Comparison of ENCODE assay signal across 26 cellular contexts in the genomic region with DNA sequence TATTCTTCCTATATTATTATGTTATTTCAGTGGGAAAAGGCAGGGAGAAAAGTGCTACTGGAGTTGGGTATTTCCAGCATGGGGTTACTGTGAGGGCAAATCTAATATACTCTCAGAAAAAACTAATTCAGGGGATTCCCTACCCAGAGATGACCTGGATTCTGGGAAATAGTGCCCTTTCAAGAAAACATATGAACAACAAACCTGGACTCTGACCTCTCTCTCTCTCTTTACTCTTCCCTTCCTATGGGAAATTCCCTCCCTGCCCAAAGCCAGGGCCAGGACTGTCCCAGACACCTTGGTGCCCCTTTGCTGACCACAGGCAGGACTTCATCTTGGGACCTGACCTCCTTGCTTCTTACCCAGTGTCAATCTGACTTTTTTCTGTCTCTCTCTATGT. TPM values are rescaled to one million over a fixed set of nuclear protein-coding genes. Genes with fewer than 3 reads are reported as not detected.
DNase-seq lines count a peak whose midpoint lies in the region; ATAC-seq, FAIRE-seq and TF ChIP-seq lines count a peak whose summit lies in the region.
"Had no signal": no experiment of that assay in that cellular context is flagged by ENCODE, and none has a peak within 500 bp of the region (broad histone marks: within the 10 kb centered on the region; RNA-seq: fewer than 3 reads in every experiment).

No MANE protein-coding gene starts in this region.

- H3K27me3 Mint-ChIP-seq in activated naive CD4-positive, alpha-beta T cell treated with anti-CD3 and anti-CD28 coated beads for 36 hours (ENCODE audit: low read depth) = peaks cover 36% of the 10 kb centered on the region

- H3K36me3 ChIP-seq in mucosa of descending colon (ENCODE audit: low read depth) (no peaks in the 10 kb centered on the region), stomach (no peaks in the 10 kb centered on the region)
- H3K36me3 ChIP-seq: HAP-1, SJCRH30 had no signal

- H3K9me3 ChIP-seq in mucosa of descending colon (no peaks in the 10 kb centered on the region), stomach (no peaks in the 10 kb centered on the region)
- H3K9me3 ChIP-seq: HAP-1, SJCRH30 had no signal

- CTCF ChIA-PET in activated naive CD4-positive, alpha-beta T cell treated with anti-CD3 and anti-CD28 coated beads for 36 hours (lab: Charles Lee) = no interaction called here

- H3K27ac ChIP-seq in stomach = no peak overlapping the region
- H3K27ac ChIP-seq: HL-60, SJCRH30 had no signal

- no peak overlapping the region for H3K4me3 Mint-ChIP-seq in activated naive CD4-positive, alpha-beta T cell treated with anti-CD3 and anti-CD28 coated beads for 36 hours
- H3K4me3 Mint-ChIP-seq: CD8-positive, alpha-beta T cell had no signal

- no peak overlapping the region for H3K4me3 ChIP-seq in mucosa of descending colon
- no peak overlapping the region for H3K4me3 ChIP-seq in stomach
- H3K4me3 ChIP-seq: HAP-1, SJCRH30 had no signal

- peaks cover 0 to 51% (median under 1%) of the 10 kb centered on the region in 3 donors for H3K27me3 ChIP-seq in stomach
- H3K27me3 ChIP-seq: SJCRH30 had no signal

- intact Hi-C loops in activated naive CD4-positive, alpha-beta T cell treated with anti-CD3 and anti-CD28 coated beads for 36 hours (cut with micrococcal nuclease) = no loop called here
- intact Hi-C loops in mucosa of descending colon (cut with DNase I, micrococcal nuclease) = no loop called here
- intact Hi-C loops in stomach (cut with DNase I; ENCODE audit: low total_unique reads) = no loop called here

- no peak for DNase-seq in activated naive CD4-positive, alpha-beta T cell treated with anti-CD3 and anti-CD28 coated beads for 36 hours
- no peak for DNase-seq in activated naive CD4-positive, alpha-beta T cell treated with Interleukin-2 at 50 U/mL for 16 hours
- peak; percentile 11 for DNase-seq in RCC 7860 (ENCODE audit: low spot score)
- DNase-seq in glomerular visceral epithelial cell (ENCODE audit: extremely low spot score) = peak; percentile 45
- DNase-seq in mucosa of descending colon = no peak
- DNase-seq in stomach = no peak
- no peak for DNase-seq in activated CD4-positive, alpha-beta T cell treated with anti-CD3 and anti-CD28 coated beads, Interleukin-2, amount 50 U/mL, for 1 hour
- DNase-seq: AML-193; C1 segment of cervical spinal cord; CD8-positive, alpha-beta T cell; DMS79 treated with DMSO at 0.1 percent for 48 hours; KG1; NCI-H1092 treated with DMSO at 0.1 percent for 48 hours; NCI-H146; NCI-H2029; NCI-H2227 treated with DMSO at 0.1 percent for 48 hours; NCI-H510A had no signal

- TF ChIP-seq POLR2A in stomach (IDR thresholded peaks at IDR 0.05) = no peak

- peaks cover 11% of the 10 kb centered on the region for H3K4me1 Mint-ChIP-seq in activated naive CD4-positive, alpha-beta T cell treated with anti-CD3 and anti-CD28 coated beads for 36 hours (ENCODE audit: low read depth)

- no peaks in the 10 kb centered on the region for H3K36me3 Mint-ChIP-seq in activated naive CD4-positive, alpha-beta T cell treated with anti-CD3 and anti-CD28 coated beads for 36 hours (ENCODE audit: low read depth)
- H3K36me3 Mint-ChIP-seq: CD8-positive, alpha-beta T cell had no signal

- peak overlapping the region; percentile 53 for H3K27ac Mint-ChIP-seq in activated naive CD4-positive, alpha-beta T cell treated with anti-CD3 and anti-CD28 coated beads for 36 hours
- H3K27ac Mint-ChIP-seq: CD8-positive, alpha-beta T cell had no signal

- no peak for FAIRE-seq in RCC 7860 (lab: Jason Lieb, UNC)
- FAIRE-seq: D721Med, GM12891 had no signal

- TF ChIP-seq EP300 in stomach (IDR thresholded peaks at IDR 0.05) = no peak

- ATAC-seq in mucosa of descending colon = peak; percentile 12
- no peak for ATAC-seq in GM19397 (IDR thresholded peaks at IDR 0.05; ENCODE audit: unreplicated experiment)
- ATAC-seq: CD8-positive, alpha-beta T cell had no signal

- no peaks in the 10 kb centered on the region for H3K4me1 ChIP-seq in mucosa of descending colon (ENCODE audit: low read depth)
- no peaks in the 10 kb centered on the region for H3K4me1 ChIP-seq in stomach
- H3K4me1 ChIP-seq: HAP-1, SJCRH30 had no signal

- TF ChIP-seq CTCF in mucosa of descending colon (IDR thresholded peaks at IDR 0.05) (no peak), stomach (IDR thresholded peaks at IDR 0.05) (no peak)

- no peaks in the 10 kb centered on the region for H3K9me3 Mint-ChIP-seq in activated naive CD4-positive, alpha-beta T cell treated with anti-CD3 and anti-CD28 coated beads for 36 hours
- H3K9me3 Mint-ChIP-seq: CD8-positive, alpha-beta T cell had no signal

RNA-seq across cellular contexts. Expression of a gene that starts 1.6 kb away (rescaled TPM):
- under 1 TPM in 1 of 2 experiments, not detected in 1; 0.31 TPM for total RNA-seq in activated naive CD4-positive, alpha-beta T cell treated with anti-CD3 and anti-CD28 coated beads for 36 hours
- 10 to 100 TPM in 1 of 3 donors, 1 to 10 TPM in 1, not detected in 1; 4.2 to 11.7 TPM for total RNA-seq in mucosa of descending colon
- 10 to 100 TPM in 1 of 5 donors, 1 to 10 TPM in 1, not detected in 3; 4.2 to 40.3 TPM for total RNA-seq in stomach
- polyA plus RNA-seq in stomach = 10 to 100 TPM in 1 of 3 donors, 1 to 10 TPM in 2; 4.0 to 65.8 (median 7.7) TPM
- total RNA-seq: A172; CD8-positive, alpha-beta T cell; HT-29; SJCRH30 had no signal
- polyA plus RNA-seq: AG04450 had no signal

RNA-seq across cellular contexts. Expression of a gene that starts 23.8 kb away (rescaled TPM):
- total RNA-seq in activated naive CD4-positive, alpha-beta T cell treated with anti-CD3 and anti-CD28 coated beads for 36 hours = not detected
- not detected for total RNA-seq in mucosa of descending colon
- total RNA-seq in stomach = not detected
- polyA plus RNA-seq in stomach = not detected
- total RNA-seq: A172; CD8-positive, alpha-beta T cell; HT-29; SJCRH30 had no signal
- polyA plus RNA-seq: AG04450 had no signal

Comparison
In these comparisons a context has a peak if more than half of its experiments do, and no peak if none do; other contexts are left out.
1. DNase-seq: peak in RCC 7860 (single experiment) and glomerular visceral epithelial cell (single experiment); none in activated naive CD4-positive, alpha-beta T cell treated with anti-CD3 and anti-CD28 coated beads for 36 hours (single experiment), activated naive CD4-positive, alpha-beta T cell treated with Interleukin-2 at 50 U/mL for 16 hours (single experiment), mucosa of descending colon (0 of 3), stomach (single experiment) and activated CD4-positive, alpha-beta T cell treated with anti-CD3 and anti-CD28 coated beads, Interleukin-2, amount 50 U/mL, for 1 hour (single experiment).